Comparison of ENCODE assay signal across 1 cellular context in genomic region chr2:10188729-10189305, GRCh38.
TF ChIP-seq lines count a peak whose summit lies in the region.

No MANE protein-coding gene starts in this region.

TF ChIP-seq in K562, 482 proteins besides CTCF, POLR2A, EP300 and RAD21 (continued from another document):
- TF ChIP-seq ZNF277 (CRISPR knock-in tag; IDR thresholded peaks at IDR 0.05; ENCODE audit: borderline replicate concordance) (no peak), POLR2G (IDR thresholded peaks at IDR 0.05; ENCODE audit: low read depth, low read length) (0 out of 2 replicates have a peak, but pooled peaks have one; percentile 30), STAG1 (CRISPR knock-in tag; IDR thresholded peaks at IDR 0.05; ENCODE audit: borderline replicate concordance) (no peak)
